ENCODE assay signal across 16 cellular contexts in genomic region chr15:100112061-100112420, GRCh38.
DNase-seq lines count a peak whose midpoint lies in the region; ATAC-seq, FAIRE-seq and TF ChIP-seq lines count a peak whose summit lies in the region.
"Had no signal": no experiment of that assay in that cellular context is flagged by ENCODE, and none has a peak within 500 bp of the region (broad histone marks: within the 10 kb centered on the region; RNA-seq: fewer than 3 reads in every experiment).

No MANE protein-coding gene starts in this region.

- no peaks in the 10 kb centered on the region for H3K79me2 ChIP-seq in OCI-LY7 (ENCODE audit: insufficient read depth, low read depth, low read length)
- H3K79me2 ChIP-seq in endothelial cell of umbilical vein (ENCODE audit: control insufficient read depth, insufficient read depth, low read length) = no peaks in the 10 kb centered on the region
- no peaks in the 10 kb centered on the region for H3K79me2 ChIP-seq in smooth muscle cell (ENCODE audit: low read depth)
- H3K79me2 ChIP-seq: hepatocyte had no signal

- H3K27me3 ChIP-seq in endothelial cell of umbilical vein (ENCODE audit: control insufficient read depth in 2 of 2, insufficient read depth in 2 of 2, low read length in 2 of 2) = no peaks in the 10 kb centered on the region
- H3K27me3 ChIP-seq in smooth muscle cell (ENCODE audit: low read depth) = no peaks in the 10 kb centered on the region
- H3K27me3 ChIP-seq: hepatocyte, testis had no signal

- TF ChIP-seq CTCF in OCI-LY7 (conservative IDR thresholded peaks at IDR 0.05; ENCODE audit: low read length) (no peak), endothelial cell of umbilical vein (IDR thresholded peaks at IDR 0.05; ENCODE audit: extremely low read depth in 1 of 2, insufficient read depth in 1 of 2, low read depth in 1 of 2, low read length in 2 of 2) (no peak), smooth muscle cell (IDR thresholded peaks at IDR 0.05; ENCODE audit: borderline replicate concordance, insufficient read depth, poor library complexity, severe bottlenecking) (no peak)

- no peaks in the 10 kb centered on the region for H3K9me3 Mint-ChIP-seq in activated CD4-positive, alpha-beta T cell treated with anti-CD3 and anti-CD28 coated beads, Interleukin-2, amount 10 ng/mL, durations not matched to agents 24 days and 14 days
- H3K9me3 Mint-ChIP-seq: endodermal cell, memory B cell had no signal

- H3F3A ChIP-seq in smooth muscle cell (ENCODE audit: low read depth) = peaks cover 21% of the 10 kb centered on the region

- no peaks in the 10 kb centered on the region for H3K9me1 ChIP-seq in endothelial cell of umbilical vein (replicated peaks; ENCODE audit: control insufficient read depth, extremely low read depth, insufficient read depth, low read length)

- no TSS peak for BruUV-seq in OCI-LY7 (replicated peaks; lab: Mats Ljungman, UMichigan)
- BruUV-seq in endothelial cell of umbilical vein (replicated peaks; lab: Mats Ljungman, UMichigan) = no TSS peak

- H3K4me1 Mint-ChIP-seq in activated CD4-positive, alpha-beta T cell treated with anti-CD3 and anti-CD28 coated beads, Interleukin-2, amount 10 ng/mL, durations not matched to agents 24 days and 14 days = peaks cover 30% of the 10 kb centered on the region
- H3K4me1 Mint-ChIP-seq: memory B cell had no signal

- no peaks in the 10 kb centered on the region for H3K9me2 ChIP-seq in OCI-LY7 (ENCODE audit: insufficient read depth, low read length)

- ATAC-seq in GM21367 (IDR thresholded peaks at IDR 0.05; ENCODE audit: unreplicated experiment) (no peak), GM19455 (IDR thresholded peaks at IDR 0.05; ENCODE audit: unreplicated experiment) (no peak)

- no peaks in the 10 kb centered on the region for H3K36me3 Mint-ChIP-seq in activated CD4-positive, alpha-beta T cell treated with anti-CD3 and anti-CD28 coated beads, Interleukin-2, amount 10 ng/mL, durations not matched to agents 24 days and 14 days (ENCODE audit: low read depth)
- H3K36me3 Mint-ChIP-seq: memory B cell had no signal

- WGBS in smooth muscle cell (ENCODE audit: low lambda C conversion rate) = 90% methylated on average over 5 of the region's 5 CpGs

- no peak for FAIRE-seq in endothelial cell of umbilical vein (lab: Jason Lieb, UNC)
- FAIRE-seq in urothelium cell line (lab: Jason Lieb, UNC) = no peak

- H3K27me3 Mint-ChIP-seq in activated CD4-positive, alpha-beta T cell treated with anti-CD3 and anti-CD28 coated beads, Interleukin-2, amount 10 ng/mL, durations not matched to agents 24 days and 14 days = no peaks in the 10 kb centered on the region

- peaks cover 11% of the 10 kb centered on the region for H3K4me1 ChIP-seq in OCI-LY7 (ENCODE audit: insufficient read depth, low read length, poor library complexity, severe bottlenecking)
- peaks cover 31% of the 10 kb centered on the region for H3K4me1 ChIP-seq in endothelial cell of umbilical vein (ENCODE audit: control insufficient read depth, extremely low read depth, insufficient read depth, low read length)
- peaks cover 20% of the 10 kb centered on the region for H3K4me1 ChIP-seq in smooth muscle cell (ENCODE audit: low read depth)

- H3K27ac ChIP-seq in OCI-LY7 (ENCODE audit: low read depth, low read length, poor library complexity, severe bottlenecking) = no peak overlapping the region
- no peak overlapping the region for H3K27ac ChIP-seq in endothelial cell of umbilical vein (ENCODE audit: insufficient read depth, low read depth, low read length)
- peak overlapping the region; percentile 67 for H3K27ac ChIP-seq in smooth muscle cell (ENCODE audit: low read depth)
- H3K27ac ChIP-seq: testis had no signal

- H3K4me3 Mint-ChIP-seq in activated CD4-positive, alpha-beta T cell treated with anti-CD3 and anti-CD28 coated beads, Interleukin-2, amount 10 ng/mL, durations not matched to agents 24 days and 14 days = no peak overlapping the region
- H3K4me3 Mint-ChIP-seq: endodermal cell, memory B cell had no signal

- H3K9me3 ChIP-seq in OCI-LY7 (ENCODE audit: low read length) (no peaks in the 10 kb centered on the region), endothelial cell of umbilical vein (replicated peaks; ENCODE audit: control insufficient read depth, insufficient read depth, low read length) (no peaks in the 10 kb centered on the region), smooth muscle cell (replicated peaks; ENCODE audit: low read depth) (no peaks in the 10 kb centered on the region)
- H3K9me3 ChIP-seq: testis had no signal

- dilution Hi-C loops in endothelial cell of umbilical vein (cut with MboI; ENCODE audit: extremely low pct_ligation_motif_present, low sequenced_read_pairs) = no loop called here

- no peak overlapping the region for H3K9ac ChIP-seq in endothelial cell of umbilical vein (replicated peaks; ENCODE audit: extremely low read depth, insufficient read depth, low read length)
- H3K9ac ChIP-seq in smooth muscle cell (ENCODE audit: low read depth) = no peak overlapping the region

- POLR2A ChIA-PET in OCI-LY7 (lab: Charles Lee) (no interaction called here), endothelial cell of umbilical vein (lab: Charles Lee) (no interaction called here)

- intact Hi-C loops in activated CD4-positive, alpha-beta T cell treated with anti-CD3 and anti-CD28 coated beads, Interleukin-2, amount 10 ng/mL, durations not matched to agents 24 days and 14 days (cut with micrococcal nuclease) = loop anchor here (5.0 kb wide), 1 partner anchor 225 kb away; no protein-coding TSS in a partner anchor
- intact Hi-C loops in OCI-LY7 (cut with micrococcal nuclease; ENCODE audit: unreplicated experiment) (no loop called here), endothelial cell of umbilical vein (cut with micrococcal nuclease) (loop anchor here (5.0 kb wide), 2 partner anchors 185 to 490 kb away; partner anchors contain the start of genes ASB7 and LINS1)

- H3K36me3 ChIP-seq in OCI-LY7 (ENCODE audit: insufficient read depth, low read length) (no peaks in the 10 kb centered on the region), endothelial cell of umbilical vein (ENCODE audit: control insufficient read depth in 2 of 2, extremely low read depth in 1 of 2, insufficient read depth in 2 of 2, low read length in 2 of 2) (no peaks in the 10 kb centered on the region), smooth muscle cell (ENCODE audit: low read depth) (no peaks in the 10 kb centered on the region)

- CTCF ChIA-PET in OCI-LY7 (lab: Charles Lee; ENCODE audit: unreplicated experiment) = no interaction called here
- CTCF ChIA-PET in endothelial cell of umbilical vein (lab: Charles Lee) = interaction anchor here (1.0 to 1.3 kb wide), 2 partner anchors 13 to 20 kb away, joined by 3 to 5 read pairs; no protein-coding TSS in a partner anchor

- H3K27ac Mint-ChIP-seq in activated CD4-positive, alpha-beta T cell treated with anti-CD3 and anti-CD28 coated beads, Interleukin-2, amount 10 ng/mL, durations not matched to agents 24 days and 14 days = peak overlapping the region; percentile 91
- H3K27ac Mint-ChIP-seq: endodermal cell, memory B cell had no signal

- peak overlapping the region; percentile 31; the same call in 1 of the 2 replicates for H3K4me2 ChIP-seq in OCI-LY7 (ENCODE audit: low read length)
- peak overlapping the region; percentile 32 for H3K4me2 ChIP-seq in endothelial cell of umbilical vein (ENCODE audit: insufficient read depth, low read length)
- H3K4me2 ChIP-seq in smooth muscle cell = peak overlapping the region; percentile 33
- H3K4me2 ChIP-seq: hepatocyte had no signal

- H3K4me3 ChIP-seq in OCI-LY7 (ENCODE audit: low read depth, low read length, poor library complexity, severe bottlenecking) = no peak overlapping the region
- H3K4me3 ChIP-seq in endothelial cell of umbilical vein (replicated peaks in 1 of 3; ENCODE audit: insufficient read depth in 1 of 3, low read depth in 1 of 3, low read length in 3 of 3) = no peak overlapping the region
- no peak overlapping the region for H3K4me3 ChIP-seq in smooth muscle cell
- H3K4me3 ChIP-seq: hepatocyte, testis had no signal

- DNase-seq in activated CD4-positive, alpha-beta T cell treated with anti-CD3 and anti-CD28 coated beads, Interleukin-2, amount 10 ng/mL, durations not matched to agents 24 days and 14 days = no peak
- no peak for DNase-seq in activated CD4-positive, alpha-beta T cell treated with anti-CD3 and anti-CD28 coated beads for 48 hours
- DNase-seq in OCI-LY7 (ENCODE audit: low spot score) = no peak
- no peak for DNase-seq in endothelial cell of umbilical vein (ENCODE audit: low read depth, low spot score)
- no peak for DNase-seq in smooth muscle cell (lab: John Stamatoyannopoulos, UW; ENCODE audit: unreplicated experiment)
- DNase-seq in urothelium cell line (ENCODE audit: low spot score) = no peak
- DNase-seq: ACHN; activated CD4-positive, alpha-beta T cell treated with anti-CD3 and anti-CD28 coated beads for 1 hour; endodermal cell; MM.1S; NCI-H510A had no signal

- no peaks in the 10 kb centered on the region for H4K20me1 ChIP-seq in OCI-LY7 (ENCODE audit: insufficient read depth, low read length)
- H4K20me1 ChIP-seq in endothelial cell of umbilical vein (replicated peaks; ENCODE audit: control insufficient read depth, extremely low read depth, insufficient read depth, low read length) = no peaks in the 10 kb centered on the region
- no peaks in the 10 kb centered on the region for H4K20me1 ChIP-seq in smooth muscle cell (ENCODE audit: low read depth)

- TF ChIP-seq POLR2A in endothelial cell of umbilical vein (IDR thresholded peaks at IDR 0.05; ENCODE audit: low read depth, low read length) = no peak

- H2AFZ ChIP-seq in OCI-LY7 (ENCODE audit: low read length) (peak overlapping the region; percentile 33), endothelial cell of umbilical vein (ENCODE audit: low read depth, low read length) (peak overlapping the region; percentile 16), smooth muscle cell (ENCODE audit: low read depth) (no peak overlapping the region)
- H2AFZ ChIP-seq: hepatocyte had no signal

TF ChIP-seq in endothelial cell of umbilical vein, 7 proteins besides CTCF, POLR2A, EP300 and RAD21:
- TF ChIP-seq MAX (IDR thresholded peaks at IDR 0.05; ENCODE audit: insufficient read depth, insufficient read length) = no peak
- TF ChIP-seq MYC (IDR thresholded peaks at IDR 0.05; ENCODE audit: low read depth, low read length) = no peak
- no peak for TF ChIP-seq FOS (IDR thresholded peaks at IDR 0.05; ENCODE audit: borderline replicate concordance, insufficient read depth, low read length)
- TF ChIP-seq POLR2AphosphoS5 (IDR thresholded peaks at IDR 0.05; ENCODE audit: insufficient read depth, low read depth, low read length) = no peak
- TF ChIP-seq GATA2 (IDR thresholded peaks at IDR 0.05; ENCODE audit: insufficient read depth, insufficient read length, low read depth, low read length) = no peak
- TF ChIP-seq EZH2 (IDR thresholded peaks at IDR 0.05; ENCODE audit: borderline replicate concordance, low read depth, low read length, severe bottlenecking) = no peak
- TF ChIP-seq JUN (IDR thresholded peaks at IDR 0.05; ENCODE audit: borderline replicate concordance, insufficient read depth, insufficient read length, low read depth) = no peak
